ENCODE assay signal across 12 cellular contexts in the genomic region with DNA sequence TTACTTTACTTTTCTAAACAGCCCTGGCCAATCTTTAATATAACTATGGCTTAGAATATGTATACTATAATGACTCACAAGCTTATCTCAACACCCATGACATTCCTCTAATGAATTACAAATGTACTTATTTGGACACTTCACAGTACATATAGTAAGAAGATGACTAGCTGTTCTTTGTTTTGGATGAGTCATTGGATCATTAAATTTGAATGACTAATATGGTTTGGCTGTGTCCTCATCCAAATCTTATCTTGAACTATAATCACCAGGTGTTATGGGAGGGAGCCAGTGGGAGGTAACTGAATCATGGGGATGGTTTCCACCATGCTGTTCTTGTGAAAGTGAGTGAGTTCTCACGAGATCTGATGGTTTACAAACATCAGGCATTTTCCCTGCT.
DNase-seq lines count a peak whose midpoint lies in the region; ATAC-seq, FAIRE-seq and TF ChIP-seq lines count a peak whose summit lies in the region.
"Had no signal": no experiment of that assay in that cellular context is flagged by ENCODE, and none has a peak within 500 bp of the region (broad histone marks: within the 10 kb centered on the region; RNA-seq: fewer than 3 reads in every experiment).

No MANE protein-coding gene starts in this region.

- no peak for ATAC-seq in GM21423 (IDR thresholded peaks at IDR 0.05; ENCODE audit: unreplicated experiment)
- ATAC-seq: activated T-cell treated with anti-CD3 and anti-CD28 coated beads, Interleukin-2, amount 50 U/mL, for 72 hours; naive thymus-derived CD4-positive, alpha-beta T cell had no signal

- DNase-seq in H54 (ENCODE audit: insufficient read length, low spot score) (peak; percentile 2), SK-N-DZ (ENCODE audit: low spot score) (peak; percentile 15), fibroblast of peridontal ligament (ENCODE audit: extremely low read depth) (peak; percentile 70), stromal cell of bone marrow (ENCODE audit: low read depth) (peak; percentile 4), D341Med (ENCODE audit: low spot score) (no peak)
- no peak for DNase-seq in stimulated activated CD4-positive, alpha-beta T cell treated with anti-CD3 and anti-CD28 coated beads, Interleukin-15, amount 100 ng/mL, for 24 hours
- DNase-seq: activated T-cell treated with anti-CD3 and anti-CD28 coated beads, Interleukin-2, amount 50 U/mL, for 72 hours; H9; naive thymus-derived CD4-positive, alpha-beta T cell; NCI-H1694 treated with DMSO at 0.1 percent for 48 hours; sigmoid colon had no signal

- no peak for FAIRE-seq in H54 (lab: Jason Lieb, UNC)

- TF ChIP-seq POLR2A in H54 (IDR thresholded peaks at IDR 0.05; ENCODE audit: low read depth, low read length), result no peak

Comparison
In these comparisons a context has a peak if more than half of its experiments do, and no peak if none do; other contexts are left out.
1. DNase-seq: peak in H54 (single experiment), SK-N-DZ (single experiment), fibroblast of peridontal ligament (single experiment) and stromal cell of bone marrow (single experiment); none in stimulated activated CD4-positive, alpha-beta T cell treated with anti-CD3 and anti-CD28 coated beads, Interleukin-15, amount 100 ng/mL, for 24 hours (single experiment) and D341Med (single experiment).